In the genomic region with DNA sequence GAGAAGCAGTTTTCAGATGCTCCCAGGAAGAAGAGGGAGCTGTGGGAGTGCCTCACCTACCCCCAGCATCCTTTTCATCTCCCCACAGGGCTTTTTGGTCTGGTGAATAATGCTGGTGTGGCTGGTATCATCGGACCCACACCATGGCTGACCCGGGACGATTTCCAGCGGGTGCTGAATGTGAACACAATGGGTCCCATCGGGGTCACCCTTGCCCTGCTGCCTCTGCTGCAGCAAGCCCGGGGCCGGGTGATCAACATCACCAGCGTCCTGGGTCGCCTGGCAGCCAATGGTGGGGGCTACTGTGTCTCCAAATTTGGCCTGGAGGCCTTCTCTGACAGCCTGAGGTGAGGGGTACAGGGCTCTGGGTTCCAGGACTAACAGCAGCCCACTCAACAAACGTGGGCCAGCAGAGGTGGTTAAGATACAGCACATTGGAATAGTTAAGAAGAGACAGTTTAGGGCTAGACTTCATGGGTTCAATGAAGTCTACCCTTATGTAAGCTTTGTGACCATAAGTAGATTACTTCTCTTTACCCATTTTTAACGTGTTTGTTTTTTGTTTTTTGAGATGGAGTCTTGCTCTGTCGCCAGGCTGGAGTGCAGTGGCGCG, we compare ENCODE assay signal across 13 cellular contexts. TPM values are rescaled to one million over a fixed set of nuclear protein-coding genes. Genes with fewer than 3 reads are reported as not detected.
DNase-seq lines count a peak whose midpoint lies in the region; ATAC-seq and TF ChIP-seq lines count a peak whose summit lies in the region.
"Had no signal": no experiment of that assay in that cellular context is flagged by ENCODE, and none has a peak within 500 bp of the region (broad histone marks: within the 10 kb centered on the region; RNA-seq: fewer than 3 reads in every experiment).

No MANE protein-coding gene starts in this region.

- ATAC-seq in CD8-positive, alpha-beta T cell = no peak
- no peak for ATAC-seq in heart right ventricle
- ATAC-seq in HG02798 (IDR thresholded peaks at IDR 0.05; ENCODE audit: poor library complexity, unreplicated experiment) = no peak
- ATAC-seq: naive thymus-derived CD8-positive, alpha-beta T cell; stimulated activated naive CD8-positive, alpha-beta T cell treated with anti-CD3 and anti-CD28 coated beads, Interleukin-15, amount 100 ng/mL, for 72 hours had no signal

- intact Hi-C loops in CD8-positive, alpha-beta T cell (cut with DNase I, micrococcal nuclease) = no loop called here
- intact Hi-C loops in heart right ventricle (cut with DNase I) = loop anchor here in 7 of 10 donors (2.0 to 5.0 kb wide), 5 partner anchors 39 to 64 kb away; a partner anchor contains a TSS

- peak overlapping the region; percentile 47 for H3K9ac ChIP-seq in skeletal muscle satellite cell (ENCODE audit: low read depth, low read length)

- 68 to 77% methylated on average over 14 of the region's 14 CpGs for WGBS in heart right ventricle, 2 donors

- no peak overlapping the region for H3K27ac ChIP-seq in CD8-positive, alpha-beta T cell (ENCODE audit: low read depth, low read length)
- H3K27ac ChIP-seq in SJCRH30 (peak overlapping the region; percentile 3; the same call in 1 of the 2 replicates), heart right ventricle (peak overlapping the region in 9 of 10 donors; percentile 62 to 96 (median 92))

- CTCF ChIA-PET in CD8-positive, alpha-beta T cell (lab: Charles Lee) = interaction anchor here (14.8 kb wide), 1 partner anchor 16 kb away, joined by 176 read pairs; no protein-coding TSS in a partner anchor

- H3K4me3 Mint-ChIP-seq in CD8-positive, alpha-beta T cell = no peak overlapping the region
- H3K4me3 Mint-ChIP-seq: naive thymus-derived CD8-positive, alpha-beta T cell; stimulated activated naive CD8-positive, alpha-beta T cell treated with anti-CD3 and anti-CD28 coated beads, Interleukin-15, amount 100 ng/mL, for 72 hours had no signal

- DNase-seq in CD8-positive, alpha-beta T cell = no peak
- no peak for DNase-seq in SJCRH30
- DNase-seq in heart right ventricle = no peak
- no peak for DNase-seq in GOT3 (lab: John Stamatoyannopoulos, UW)
- no peak for DNase-seq in NCI-H146 (lab: John Stamatoyannopoulos, UW)
- no peak for DNase-seq in NCI-H524 treated with DMSO at 0.1 percent for 48 hours (lab: John Stamatoyannopoulos, UW)
- DNase-seq: naive thymus-derived CD8-positive, alpha-beta T cell; NCI-H187; stimulated activated CD4-positive, alpha-beta T cell treated with anti-CD3 and anti-CD28 coated beads, Interleukin-2, amount 100 ng/mL, for 48 hours; stimulated activated naive CD8-positive, alpha-beta T cell treated with anti-CD3 and anti-CD28 coated beads, Interleukin-15, amount 100 ng/mL, for 72 hours had no signal

- no peak overlapping the region for H3K4me3 ChIP-seq in CD8-positive, alpha-beta T cell (ENCODE audit: low read depth, low read length)
- no peak overlapping the region for H3K4me3 ChIP-seq in SJCRH30
- H3K4me3 ChIP-seq in heart right ventricle = peak overlapping the region in 1 of 10 donors; percentile 5
- H3K4me3 ChIP-seq in skeletal muscle satellite cell (ENCODE audit: low read length) = peak overlapping the region; percentile 58
- H3K4me3 ChIP-seq: BLaER1 had no signal

- no peaks in the 10 kb centered on the region for H3K9me3 Mint-ChIP-seq in CD8-positive, alpha-beta T cell
- H3K9me3 Mint-ChIP-seq: naive thymus-derived CD8-positive, alpha-beta T cell; stimulated activated naive CD8-positive, alpha-beta T cell treated with anti-CD3 and anti-CD28 coated beads, Interleukin-15, amount 100 ng/mL, for 72 hours had no signal

- no peaks in the 10 kb centered on the region for H3K27me3 Mint-ChIP-seq in CD8-positive, alpha-beta T cell (ENCODE audit: low read depth)
- H3K27me3 Mint-ChIP-seq: naive thymus-derived CD8-positive, alpha-beta T cell; stimulated activated naive CD8-positive, alpha-beta T cell treated with anti-CD3 and anti-CD28 coated beads, Interleukin-15, amount 100 ng/mL, for 72 hours had no signal

- POLR2A ChIA-PET in CD8-positive, alpha-beta T cell (lab: Charles Lee) = interaction anchor here (1.2 kb wide), 1 partner anchor 252 kb away, joined by 3 read pairs; the partner anchor contains the start of gene RAB5B

- no peaks in the 10 kb centered on the region for H3K36me3 ChIP-seq in CD8-positive, alpha-beta T cell (ENCODE audit: insufficient read depth, low read length)
- H3K36me3 ChIP-seq in SJCRH30 = peaks cover 31% of the 10 kb centered on the region
- peaks cover 0 to 72% (median 23%) of the 10 kb centered on the region in 9 donors for H3K36me3 ChIP-seq in heart right ventricle
- H3K36me3 ChIP-seq in skeletal muscle satellite cell (ENCODE audit: insufficient read depth, low read length) = peaks cover 37% of the 10 kb centered on the region

- no peak for TF ChIP-seq CTCF in CD8-positive, alpha-beta T cell (IDR thresholded peaks at IDR 0.05)
- no peak for TF ChIP-seq CTCF in heart right ventricle (IDR thresholded peaks at IDR 0.05)

- peaks cover 38% of the 10 kb centered on the region for H3K4me1 Mint-ChIP-seq in CD8-positive, alpha-beta T cell (ENCODE audit: low read depth)

- H3K27me3 ChIP-seq in CD8-positive, alpha-beta T cell (ENCODE audit: insufficient read depth, low read length) = no peaks in the 10 kb centered on the region
- H3K27me3 ChIP-seq in SJCRH30 (no peaks in the 10 kb centered on the region), heart right ventricle (no peaks in the 10 kb centered on the region), skeletal muscle satellite cell (ENCODE audit: control insufficient read depth, insufficient read depth, low read length) (no peaks in the 10 kb centered on the region)
- H3K27me3 ChIP-seq: BLaER1 had no signal

- peak overlapping the region; percentile 27 for H3K27ac Mint-ChIP-seq in CD8-positive, alpha-beta T cell
- H3K27ac Mint-ChIP-seq: stimulated activated naive CD8-positive, alpha-beta T cell treated with anti-CD3 and anti-CD28 coated beads, Interleukin-15, amount 100 ng/mL, for 72 hours had no signal

- peak overlapping the region; percentile 75 for H3K4me2 ChIP-seq in skeletal muscle satellite cell (ENCODE audit: low read length)

- peaks cover 35% of the 10 kb centered on the region for H3K36me3 Mint-ChIP-seq in CD8-positive, alpha-beta T cell

- H3K9me3 ChIP-seq in CD8-positive, alpha-beta T cell (ENCODE audit: low read length) = no peaks in the 10 kb centered on the region
- H3K9me3 ChIP-seq in SJCRH30 (replicated peaks) (no peaks in the 10 kb centered on the region), heart right ventricle (no peaks in the 10 kb centered on the region), skeletal muscle satellite cell (replicated peaks; ENCODE audit: low read length) (no peaks in the 10 kb centered on the region)
- H3K9me3 ChIP-seq: BLaER1 had no signal

- peaks cover 14% of the 10 kb centered on the region for H3K4me1 ChIP-seq in CD8-positive, alpha-beta T cell (ENCODE audit: insufficient read depth, low read length)
- peaks cover 32% of the 10 kb centered on the region for H3K4me1 ChIP-seq in SJCRH30
- H3K4me1 ChIP-seq in heart right ventricle = peaks cover 27 to 91% (median 83%) of the 10 kb centered on the region in 9 donors
- peaks cover 92% of the 10 kb centered on the region for H3K4me1 ChIP-seq in skeletal muscle satellite cell (ENCODE audit: control insufficient read depth, insufficient read depth, low read length)

RNA-seq across cellular contexts. Expression of gene RDH5, which starts 1.5 kb away (rescaled TPM):
- total RNA-seq in CD8-positive, alpha-beta T cell = 1 to 10 TPM; 5.5 to 7.8 TPM
- total RNA-seq in SJCRH30 (2014; rRNA removed; shearing (Covaris generic)) = 2.0 and 2.5 TPM in 2 replicates
- 10 to 100 TPM in 6 of 10 donors, 1 to 10 TPM in 4; 4.9 to 25.9 (median 13.6) TPM for total RNA-seq in heart right ventricle
- 10 to 100 TPM; 40.1 to 54.5 TPM for polyA plus RNA-seq in heart right ventricle
- 51.0 and 63.1 TPM in 2 replicates for total RNA-seq in skeletal muscle satellite cell (2012; rRNA removed)

RNA-seq across cellular contexts. Expression of gene BLOC1S1, which starts 5.9 kb away (rescaled TPM):
- 10 to 100 TPM; 29.4 to 29.6 TPM for total RNA-seq in CD8-positive, alpha-beta T cell
- 66.7 and 76.2 TPM in 2 replicates for total RNA-seq in SJCRH30 (2014; rRNA removed; shearing (Covaris generic))
- total RNA-seq in heart right ventricle = 100 to 1,000 TPM in 5 of 10 donors, 10 to 100 TPM in 5; 68.3 to 136 (median 101) TPM
- polyA plus RNA-seq in heart right ventricle = 100 to 1,000 TPM; 305 to 515 TPM
- total RNA-seq in skeletal muscle satellite cell (2012; rRNA removed) = 36.0 and 65.9 TPM in 2 replicates

RNA-seq across cellular contexts. Expression of gene CD63, which starts 7.1 kb away (rescaled TPM):
- total RNA-seq in CD8-positive, alpha-beta T cell = 10 to 100 TPM; 27.0 to 33.8 TPM
- 598 and 676 TPM in 2 replicates for total RNA-seq in SJCRH30 (2014; rRNA removed; shearing (Covaris generic))
- 1,000 to 10,000 TPM in 2 of 10 donors, 100 to 1,000 TPM in 8; 565 to 1,547 (median 768) TPM for total RNA-seq in heart right ventricle
- polyA plus RNA-seq in heart right ventricle = 1,000 to 10,000 TPM; 1,333 to 2,861 TPM
- total RNA-seq in skeletal muscle satellite cell (2012; rRNA removed) = 1,390 and 1,764 TPM in 2 replicates

RNA-seq across cellular contexts. Expression of gene ITGA7, which starts 14.0 kb away (rescaled TPM):
- total RNA-seq in CD8-positive, alpha-beta T cell = 1 to 10 TPM; 1.0 to 1.1 TPM
- total RNA-seq in SJCRH30 (2014; rRNA removed; shearing (Covaris generic)) = 21.8 and 27.1 TPM in 2 replicates
- total RNA-seq in heart right ventricle = 100 to 1,000 TPM; 422 to 750 (median 538) TPM
- 100 to 1,000 TPM; 247 to 481 TPM for polyA plus RNA-seq in heart right ventricle
- total RNA-seq in skeletal muscle satellite cell (2012; rRNA removed) = 12.4 and 32.1 TPM in 2 replicates

RNA-seq across cellular contexts. Expression of gene GDF11, which starts 21.2 kb away (rescaled TPM):
- 1 to 10 TPM; 4.3 to 4.6 TPM for total RNA-seq in CD8-positive, alpha-beta T cell
- total RNA-seq in SJCRH30 (2014; rRNA removed; shearing (Covaris generic)) = 9.1 and 10.5 TPM in 2 replicates
- 10 to 100 TPM in 8 of 10 donors, 1 to 10 TPM in 2; 6.2 to 17.6 (median 12.4) TPM for total RNA-seq in heart right ventricle
- polyA plus RNA-seq in heart right ventricle = 1 to 10 TPM; 3.2 to 8.3 TPM
- total RNA-seq in skeletal muscle satellite cell (2012; rRNA removed) = 3.3 and 3.7 TPM in 2 replicates

Comparison
In these comparisons a context has a peak if more than half of its experiments do, and no peak if none do; other contexts are left out.
1. RNA of gene CD63, which starts 7.1 kb away (total RNA-seq): 565 to 1,547 TPM in heart right ventricle and 598 to 676 TPM in SJCRH30; 27.0 to 33.8 TPM in CD8-positive, alpha-beta T cell; every median in the first group is over 10 times any median in the second.
2. intact Hi-C loops: an anchor here in heart right ventricle (2.0 to 5.0 kb wide); none called in CD8-positive, alpha-beta T cell.